Comparison of ENCODE assay signal across 14 cellular contexts in the genomic region with DNA sequence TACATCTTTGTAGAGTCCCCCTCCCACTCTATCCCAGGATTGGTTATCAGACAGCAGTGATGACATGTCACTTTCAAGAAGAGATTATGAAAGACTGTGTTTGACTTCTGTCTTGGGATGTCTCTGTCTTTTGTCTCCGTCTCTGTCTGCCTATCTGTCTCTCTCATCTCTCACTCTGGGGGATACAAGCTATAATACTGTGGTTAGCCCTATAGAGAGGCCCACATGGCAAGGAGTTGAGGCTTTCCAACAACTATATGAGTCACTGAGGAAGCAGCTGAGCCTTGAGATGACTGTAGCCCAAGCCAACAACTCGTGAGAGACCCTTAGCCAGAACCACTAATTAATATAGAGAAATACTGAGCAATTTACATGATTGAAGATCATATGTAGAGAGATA.
DNase-seq lines count a peak whose midpoint lies in the region; ATAC-seq and TF ChIP-seq lines count a peak whose summit lies in the region.
"Had no signal": no experiment of that assay in that cellular context is flagged by ENCODE, and none has a peak within 500 bp of the region (broad histone marks: within the 10 kb centered on the region; RNA-seq: fewer than 3 reads in every experiment).

No MANE protein-coding gene starts in this region.

- TF ChIP-seq CTCF in choroid plexus epithelial cell (conservative IDR thresholded peaks at IDR 0.05; ENCODE audit: low read depth, low read length), result no peak

- DNase-seq in choroid plexus epithelial cell (ENCODE audit: low read depth) (peak; percentile 66), AG08395 (ENCODE audit: low spot score) (no peak), ureter (ENCODE audit: low spot score) (no peak), Right ventricle myocardium inferior (ENCODE audit: missing footprints) (no peak), NCI-H748 (lab: John Stamatoyannopoulos, UW; ENCODE audit: unreplicated experiment) (no peak)
- DNase-seq: activated CD8-positive, alpha-beta memory T cell treated with anti-CD3 and anti-CD28 coated beads, Interleukin-2, amount 50 U/mL, for 4 hours; KG1; NCI-H524; psoas muscle; upper lobe of left lung had no signal

- intact Hi-C loops in Right ventricle myocardium inferior (cut with DNase I), result no loop called here

- ATAC-seq in GM18508 (IDR thresholded peaks at IDR 0.05; ENCODE audit: insufficient read depth, unreplicated experiment) (peak; percentile 58), GM21515 (IDR thresholded peaks at IDR 0.05; ENCODE audit: unreplicated experiment) (peak; percentile 53), HG03460 (IDR thresholded peaks at IDR 0.05; ENCODE audit: unreplicated experiment) (peak; percentile 56), Right ventricle myocardium inferior (no peak)
- ATAC-seq: gastroesophageal sphincter had no signal

- H3K4me3 ChIP-seq in choroid plexus epithelial cell (ENCODE audit: low read depth, low read length), result no peak overlapping the region
- H3K4me3 ChIP-seq: gastroesophageal sphincter, psoas muscle, upper lobe of left lung had no signal
